Comparison of ENCODE assay signal across 1 cellular context in genomic region chr9:98905015-98905414, GRCh38.
A peak's percentile ranks its signal among the peaks of the same experiment; 100 is the strongest.
TF ChIP-seq lines count a peak whose summit lies in the region.

No MANE protein-coding gene starts in this region.

TF ChIP-seq in K562, 482 proteins besides CTCF, POLR2A, EP300 and RAD21:
- TF ChIP-seq L3MBTL2 (IDR thresholded peaks at IDR 0.05) (0 out of 2 replicates have a peak, but pooled peaks have one; percentile 34), MEF2A (IDR thresholded peaks at IDR 0.05; ENCODE audit: control insufficient read depth, low read depth, low read length) (no peak), ZNF165 (CRISPR knock-in tag; IDR thresholded peaks at IDR 0.05; ENCODE audit: borderline replicate concordance) (no peak), ZNF740 (CRISPR knock-in tag; IDR thresholded peaks at IDR 0.05) (no peak), ZNF740 (tag; IDR thresholded peaks at IDR 0.05) (no peak), POLR2G (IDR thresholded peaks at IDR 0.05; ENCODE audit: low read depth, low read length) (no peak), CHCHD3 (CRISPR knock-in tag; IDR thresholded peaks at IDR 0.05) (no peak), NFE2 (IDR thresholded peaks at IDR 0.05; ENCODE audit: low read depth) (no peak), E2F4 (CRISPR knock-in tag; IDR thresholded peaks at IDR 0.05; ENCODE audit: low read depth) (no peak), MAZ (CRISPR knock-in tag; conservative IDR thresholded peaks at IDR 0.05 in 1 of 2, IDR thresholded peaks at IDR 0.05 in 1 of 2) (0 out of 4 replicates have a peak, but pooled peaks of 1 of the 2 experiments have one; percentile 19), ID3 (CRISPR knock-in tag; IDR thresholded peaks at IDR 0.05) (no peak), ID3 (tag; IDR thresholded peaks at IDR 0.05) (peak; percentile 10; the same call in 1 of the 2 replicates), RB1 (IDR thresholded peaks at IDR 0.05; ENCODE audit: low read depth) (no peak), ZNF561 (CRISPR knock-in tag; conservative IDR thresholded peaks at IDR 0.05) (no peak), CEBPG (CRISPR knock-in tag; IDR thresholded peaks at IDR 0.05) (peak; percentile 68; the same call in 1 of the 2 replicates), CEBPG (tag; conservative IDR thresholded peaks at IDR 0.05 in 1 of 2, IDR thresholded peaks at IDR 0.05 in 1 of 2) (peak; percentile 38 to 64; a peak in 3 of 4 replicates), ARID3A (IDR thresholded peaks at IDR 0.05; ENCODE audit: borderline replicate concordance, low read depth, low read length) (no peak), ZSCAN32 (CRISPR knock-in tag; IDR thresholded peaks at IDR 0.05) (0 out of 2 replicates have a peak, but pooled peaks have one; percentile 36), CTBP1 (IDR thresholded peaks at IDR 0.05; ENCODE audit: borderline replicate concordance) (0 out of 2 replicates have a peak, but pooled peaks have one; percentile 20), SAFB2 (IDR thresholded peaks at IDR 0.05; ENCODE audit: borderline replicate concordance, low read depth, low read length, severe bottlenecking) (no peak)
